ENCODE assay signal across 8 cellular contexts in the genomic region with DNA sequence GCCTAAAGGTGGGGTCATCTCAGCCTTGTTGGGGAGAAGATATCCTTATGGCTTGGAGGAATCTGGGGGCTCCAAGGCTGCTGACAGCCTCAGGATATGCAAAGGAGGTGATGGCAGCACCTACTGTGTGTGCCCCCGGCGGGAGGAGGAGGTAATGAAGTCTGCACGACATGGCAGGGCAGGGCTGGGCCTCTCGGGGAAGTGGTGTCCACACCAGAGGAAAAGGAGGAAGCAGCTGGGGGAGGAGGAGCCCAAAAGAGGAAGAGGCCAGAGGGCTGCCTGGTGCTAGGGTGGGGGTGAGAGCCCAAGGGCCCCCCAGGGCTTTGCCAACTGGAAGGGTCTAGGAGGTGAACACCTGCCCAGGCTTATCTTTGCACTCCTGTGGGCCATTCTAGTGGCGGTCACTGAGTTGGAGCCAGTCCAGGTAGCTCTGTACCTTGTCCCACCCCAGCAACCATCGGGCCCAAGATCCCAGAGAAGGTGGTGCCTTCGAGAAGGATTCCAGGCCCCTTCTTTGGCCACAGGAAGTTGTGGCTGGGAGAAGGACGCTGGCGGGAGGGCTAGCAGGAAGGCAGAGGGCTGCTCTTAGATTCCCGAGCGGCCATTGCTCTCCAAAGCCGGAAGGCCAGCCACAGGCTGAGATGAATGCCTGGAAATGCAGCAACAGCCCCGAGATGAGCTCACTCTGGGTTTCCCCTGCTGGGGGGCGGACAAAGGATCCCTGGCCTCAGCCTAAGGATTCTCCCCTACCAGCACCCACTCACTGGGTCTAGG. TPM values are rescaled to one million over a fixed set of nuclear protein-coding genes. Genes with fewer than 3 reads are reported as not detected.
DNase-seq lines count a peak whose midpoint lies in the region; ATAC-seq and TF ChIP-seq lines count a peak whose summit lies in the region.

No MANE protein-coding gene starts in this region.

- no peaks in the 10 kb centered on the region for H4K20me1 ChIP-seq in PC-9 (ENCODE audit: insufficient read depth)

- no peaks in the 10 kb centered on the region for H3K27me3 ChIP-seq in left lung
- H3K27me3 ChIP-seq in stomach smooth muscle (ENCODE audit: control insufficient read depth in 1 of 2, insufficient read depth in 2 of 2, low read length in 2 of 2), result no peaks in the 10 kb centered on the region
- H3K27me3 ChIP-seq in PC-9 (ENCODE audit: insufficient read depth, low read depth), result no peaks in the 10 kb centered on the region

- H3K27ac ChIP-seq in left lung (peak overlapping the region; percentile 88 to 98), stomach smooth muscle (ENCODE audit: low read length) (peak overlapping the region; percentile 62), PC-9 (no peak overlapping the region)

- H3K4me1 ChIP-seq in left lung (peaks cover 74 to 99% of the 10 kb centered on the region in 2 donors), stomach smooth muscle (ENCODE audit: control insufficient read depth, insufficient read depth, low read length) (peaks cover 89% of the 10 kb centered on the region), PC-9 (replicated peaks; ENCODE audit: insufficient read depth) (peaks cover 29% of the 10 kb centered on the region)

- H2AFZ ChIP-seq in PC-9, result no peak overlapping the region

- H3K4me2 ChIP-seq in PC-9, result no peak overlapping the region

- CTCF ChIA-PET in PC-9 (lab: Charles Lee), result interaction anchor here (0.6 kb wide), 1 partner anchor 83 kb away, joined by 6 read pairs; no protein-coding TSS in a partner anchor

- POLR2A ChIA-PET in PC-9 (lab: Charles Lee; ENCODE audit: unreplicated experiment), result no interaction called here

- no TSS peak for BruUV-seq in PC-9 (replicated peaks; lab: Mats Ljungman, UMichigan)

- H3K9ac ChIP-seq in stomach smooth muscle (ENCODE audit: low read length in 2 of 2), result peak overlapping the region in 1 of 2 donors; percentile 23

- no peaks in the 10 kb centered on the region for H3K9me2 ChIP-seq in PC-9 (ENCODE audit: insufficient read depth)

- TF ChIP-seq CTCF in cardiac fibroblast (IDR thresholded peaks at IDR 0.05; ENCODE audit: low read depth, low read length) (no peak), left lung (IDR thresholded peaks at IDR 0.05) (peak in 1 of 2 donors; percentile 46), PC-9 (conservative IDR thresholded peaks at IDR 0.05) (no peak)

- peaks cover 16% of the 10 kb centered on the region for H3K79me2 ChIP-seq in PC-9 (ENCODE audit: low read depth)

- H3K4me3 ChIP-seq in cardiac fibroblast (replicated peaks in 1 of 2; ENCODE audit: low read depth in 2 of 2, low read length in 2 of 2), result peak overlapping the region in 1 of 2 donors; percentile 10
- H3K4me3 ChIP-seq in left lung, result peak overlapping the region in 1 of 2 donors; percentile 26
- no peak overlapping the region for H3K4me3 ChIP-seq in stomach smooth muscle (ENCODE audit: low read length in 2 of 2)
- no peak overlapping the region for H3K4me3 ChIP-seq in PC-9

- intact Hi-C loops in left lung (cut with DNase I) (no loop called here), PC-9 (cut with micrococcal nuclease; ENCODE audit: unreplicated experiment) (no loop called here)

- ATAC-seq in left lung (peak; percentile 34), HG03039 (IDR thresholded peaks at IDR 0.05; ENCODE audit: unreplicated experiment) (no peak)

- H3F3A ChIP-seq in PC-9 (ENCODE audit: insufficient read depth, low read depth), result peaks cover 31% of the 10 kb centered on the region

- H3K36me3 ChIP-seq in left lung, result peaks cover 0 to 50% of the 10 kb centered on the region in 2 donors
- peaks cover 0 to 12% of the 10 kb centered on the region in 2 donors for H3K36me3 ChIP-seq in stomach smooth muscle (ENCODE audit: control insufficient read depth in 2 of 2, insufficient read depth in 2 of 2, low read length in 2 of 2)
- H3K36me3 ChIP-seq in PC-9 (ENCODE audit: low read depth), result no peaks in the 10 kb centered on the region

- peak; percentile 82 for DNase-seq in Daoy (ENCODE audit: low read depth)
- DNase-seq in RPMI8226, result peak; percentile 26
- peak; percentile 70 to 87 for DNase-seq in cardiac fibroblast (ENCODE audit: low read depth in 2 of 2)
- peak; percentile 90 to 94 for DNase-seq in left lung
- no peak for DNase-seq in PC-9
- no peak for DNase-seq in NCI-H446 treated with DMSO at 0.1 percent for 48 hours (lab: John Stamatoyannopoulos, UW)

- H3K9me3 ChIP-seq in left lung (no peaks in the 10 kb centered on the region), stomach smooth muscle (ENCODE audit: control insufficient read depth in 2 of 2, low read length in 2 of 2) (no peaks in the 10 kb centered on the region), PC-9 (ENCODE audit: insufficient read depth, low read depth) (no peaks in the 10 kb centered on the region)

RNA-seq across cellular contexts. Expression of gene GNAI2, which starts 7.0 kb away (rescaled TPM):
- total RNA-seq in Daoy (2014; rRNA removed; shearing (Covaris generic)), result 139 and 163 TPM in 2 replicates
- total RNA-seq in left lung (100 to 1,000 TPM; 266 to 381 TPM), PC-9 (2021) (156 and 201 TPM in 2 replicates)

RNA-seq across cellular contexts. Expression of gene SEMA3B, which starts 26.0 kb away (rescaled TPM):
- total RNA-seq in Daoy (2014; rRNA removed; shearing (Covaris generic)), result 2.6 and 5.0 TPM in 2 replicates
- total RNA-seq in left lung (10 to 100 TPM; 56.8 to 92.7 TPM), PC-9 (2021) (52.4 and 92.6 TPM in 2 replicates)

RNA-seq across cellular contexts. Expression of gene LSMEM2, which starts 35.9 kb away (rescaled TPM):
- 1.1 TPM in 1 of 2 replicates, not detected in the other for total RNA-seq in Daoy (2014; rRNA removed; shearing (Covaris generic))
- total RNA-seq in left lung, result under 1 TPM in 1 of 2 donors, not detected in 1; 0.24 TPM
- total RNA-seq in PC-9 (2021), result 0.35 and 0.55 TPM in 2 replicates

RNA-seq across cellular contexts. Expression of gene SLC38A3, which starts 37.9 kb away (rescaled TPM):
- not detected in 2 replicates for total RNA-seq in Daoy (2014; rRNA removed; shearing (Covaris generic))
- total RNA-seq in left lung, result under 1 TPM in 1 of 2 donors, not detected in 1; 0.23 TPM
- total RNA-seq in PC-9 (2021), result 0.33 and 0.37 TPM in 2 replicates

RNA-seq across cellular contexts. Expression of gene IFRD2, which starts 49.3 kb away (rescaled TPM):
- total RNA-seq in Daoy (2014; rRNA removed; shearing (Covaris generic)), result 83.4 and 96.4 TPM in 2 replicates
- total RNA-seq in left lung, result 100 to 1,000 TPM in 1 of 2 donors, 10 to 100 TPM in 1; 55.0 to 104 TPM
- 93.1 and 118 TPM in 2 replicates for total RNA-seq in PC-9 (2021)

Comparison
In these comparisons a context has a peak if more than half of its experiments do, and no peak if none do; other contexts are left out.
1. DNase-seq: peak in Daoy (single experiment), RPMI8226 (single experiment), cardiac fibroblast (2 of 2) and left lung (2 of 2); none in PC-9 (0 of 2) and NCI-H446 treated with DMSO at 0.1 percent for 48 hours (single experiment).